ENCODE assay signal across 8 cellular contexts in the genomic region with DNA sequence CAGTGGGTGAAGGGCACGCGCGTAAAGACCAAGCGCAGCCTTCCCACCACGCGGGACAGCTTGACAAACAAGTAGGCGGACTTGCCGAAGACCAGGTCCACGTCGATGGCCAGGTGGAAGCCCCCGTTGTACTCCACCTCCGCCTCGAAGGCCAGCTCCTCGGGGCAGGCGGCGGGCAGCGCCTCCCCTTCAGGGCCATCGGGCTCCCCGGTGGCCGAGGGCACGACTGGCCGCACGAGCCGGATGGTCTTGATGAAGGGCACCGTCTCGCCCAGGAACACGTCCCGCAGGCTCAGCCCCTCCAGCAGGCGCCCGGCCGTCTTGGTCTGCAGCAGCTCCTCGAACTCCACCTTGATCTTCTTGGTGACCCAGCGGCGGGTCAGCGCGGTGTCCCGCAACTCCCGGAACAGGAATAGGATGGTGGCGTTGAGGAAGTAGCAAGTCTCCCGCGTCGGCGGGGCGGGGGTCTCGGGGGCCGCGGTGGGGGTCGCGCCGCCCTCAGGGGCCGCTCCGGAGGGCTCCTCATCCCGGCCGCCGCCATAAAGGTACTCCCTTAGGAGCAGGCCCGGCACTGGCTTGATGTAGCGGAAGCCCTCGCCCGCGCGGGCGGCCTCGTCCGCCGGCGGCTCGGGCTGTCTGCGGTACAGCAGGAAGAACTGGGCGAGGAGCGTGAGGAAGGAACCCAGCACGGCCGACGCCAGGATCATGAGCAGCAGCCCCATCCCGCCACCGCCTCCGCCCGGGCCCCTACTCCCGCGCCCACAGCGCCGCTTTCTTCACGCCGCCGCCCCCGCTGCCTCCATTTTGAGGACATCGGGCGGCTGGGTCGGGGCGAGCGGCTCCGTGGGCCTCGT. TPM values are rescaled to one million over a fixed set of nuclear protein-coding genes. Genes with fewer than 3 reads are reported as not detected.
DNase-seq lines count a peak whose midpoint lies in the region; ATAC-seq, FAIRE-seq and TF ChIP-seq lines count a peak whose summit lies in the region.

No MANE protein-coding gene starts in this region.

- ATAC-seq in GM21367 (IDR thresholded peaks at IDR 0.05; ENCODE audit: unreplicated experiment), result peak; percentile 37
- peak; percentile 18 for ATAC-seq in HG03558 (IDR thresholded peaks at IDR 0.05; ENCODE audit: extremely low read depth, unreplicated experiment)
- peak; percentile 47 for ATAC-seq in HepG2

- BruUV-seq in HepG2 (replicated peaks; lab: Mats Ljungman, UMichigan), result no TSS peak

- H2AFZ ChIP-seq in HepG2 (ENCODE audit: low read length), result no peak overlapping the region

- TF ChIP-seq CTCF in WERI-Rb-1 (IDR thresholded peaks at IDR 0.05; ENCODE audit: low read depth, low read length) (no peak), dorsolateral prefrontal cortex (IDR thresholded peaks at IDR 0.05 in 54 of 56, conservative IDR thresholded peaks at IDR 0.05 in 2 of 56; ENCODE audit: low read depth in 1 of 56, partially characterized antibody in 56 of 56) (no peak), HepG2 (CRISPR knock-in tag; IDR thresholded peaks at IDR 0.05) (peak; percentile 3; the same call in 1 of the 2 replicates)

- DNase-seq in ELR (ENCODE audit: low read depth) (peak; percentile 67), WERI-Rb-1 (peak; percentile 30), dorsolateral prefrontal cortex (peak in 9 of 10 donors; percentile 7 to 57 (median 35)), HepG2 (ENCODE audit: low spot score) (no peak), NCI-H187 treated with DMSO at 0.1 percent for 48 hours (lab: John Stamatoyannopoulos, UW) (no peak)
- peak; percentile 20 to 21 for DNase-seq in stimulated activated CD4-positive, alpha-beta T cell treated with anti-CD3 and anti-CD28 coated beads, Interleukin-4, amount 100 ng/mL, for 4 hours

- intact Hi-C loops in dorsolateral prefrontal cortex (cut with DNase I), result loop anchor here (5.0 kb wide), 1 partner anchor 673 kb away; the partner anchor contains the start of gene RAB11FIP2 (in 2 of the 2)
- intact Hi-C loops in HepG2 (cut with micrococcal nuclease; ENCODE audit: unreplicated experiment), result loop anchor here (5.0 kb wide), 1 partner anchor 33 kb away; no protein-coding TSS in a partner anchor

- H3K36me3 ChIP-seq in WERI-Rb-1, result peaks cover 4% of the 10 kb centered on the region
- no peaks in the 10 kb centered on the region for H3K36me3 ChIP-seq in HepG2 (replicated peaks in 1 of 2; ENCODE audit: control insufficient read depth in 1 of 2, insufficient read depth in 2 of 2, low read length in 2 of 2)

- H3K79me2 ChIP-seq in HepG2 (ENCODE audit: insufficient read depth, low read length), result peaks cover 54% of the 10 kb centered on the region

- WGBS in HepG2 (ENCODE audit: low lambda C conversion rate), result 3% methylated on average over 8 of the region's 92 CpGs

- H3K4me1 ChIP-seq in HepG2 (ENCODE audit: insufficient read depth, low read length), result peaks cover 39% of the 10 kb centered on the region

- POLR2A ChIA-PET in HepG2 (lab: Yijun Ruan, JAX), result interaction anchor here (1.1 to 1.5 kb wide), 2 partner anchors 15 to 29 kb away, joined by 3 to 5 read pairs; no protein-coding TSS in a partner anchor

- H3K4me3 ChIP-seq in WERI-Rb-1 (ENCODE audit: low read depth, low read length), result peak overlapping the region; percentile 89
- H3K4me3 ChIP-seq in dorsolateral prefrontal cortex, result peak overlapping the region; percentile 54 to 99 (median 91)
- H3K4me3 ChIP-seq in HepG2 (replicated peaks in 1 of 3; ENCODE audit: insufficient read depth in 1 of 3, low read depth in 2 of 3, low read length in 3 of 3), result peak overlapping the region; percentile 65 to 94 (median 90)

- TF ChIP-seq EP300 in HepG2 (IDR thresholded peaks at IDR 0.05; ENCODE audit: low read depth in 2 of 2, low read length in 2 of 2) (no peak), HepG2 (CRISPR knock-in tag; IDR thresholded peaks at IDR 0.05; ENCODE audit: borderline replicate concordance) (no peak)

- no peak for TF ChIP-seq RAD21 in HepG2 (CRISPR knock-in tag; IDR thresholded peaks at IDR 0.05)

- CTCF ChIA-PET in HepG2 (lab: Yijun Ruan, JAX; ENCODE audit: low intra/inter-chr PET ratio, low total read pairs), result no interaction called here

- H3K9ac ChIP-seq in HepG2 (ENCODE audit: insufficient read depth, low read depth, low read length), result peak overlapping the region; percentile 88

- no peak for FAIRE-seq in HepG2 (lab: Jason Lieb, UNC)

- no peaks in the 10 kb centered on the region for H3K9me3 ChIP-seq in WERI-Rb-1 (ENCODE audit: severe bottlenecking)
- no peaks in the 10 kb centered on the region for H3K9me3 ChIP-seq in HepG2 (ENCODE audit: low read length)

- peak overlapping the region; percentile 91 for H3K27ac ChIP-seq in WERI-Rb-1
- H3K27ac ChIP-seq in dorsolateral prefrontal cortex, result peak overlapping the region in 56 of 59 donors; percentile 43 to 97 (median 87)
- H3K27ac ChIP-seq in HepG2 (ENCODE audit: extremely low read length, insufficient read depth, low read length), result peak overlapping the region; percentile 74

- H3K27me3 ChIP-seq in WERI-Rb-1 (ENCODE audit: insufficient read depth, low read depth, severe bottlenecking), result no peaks in the 10 kb centered on the region
- peaks cover 0 to 3% (median 0%) of the 10 kb centered on the region in 45 donors for H3K27me3 ChIP-seq in dorsolateral prefrontal cortex
- no peaks in the 10 kb centered on the region; a peak in 1 of 5 replicates for H3K27me3 ChIP-seq in HepG2 (ENCODE audit: control insufficient read depth in 1 of 2, insufficient read depth in 2 of 2, low read length in 2 of 2)

- H3K4me2 ChIP-seq in HepG2 (ENCODE audit: low read depth, low read length), result peak overlapping the region; percentile 49

- H4K20me1 ChIP-seq in HepG2 (ENCODE audit: insufficient read depth, low read length), result peaks cover 38% of the 10 kb centered on the region

- TF ChIP-seq POLR2A in HepG2 (IDR thresholded peaks at IDR 0.05; ENCODE audit: insufficient read depth in 1 of 2, low read depth in 2 of 2, low read length in 2 of 2), result no peak

- in situ Hi-C loops in HepG2 (cut with HindIII; ENCODE audit: extremely low pct_ligation_motif_present, low pct_unique_long_range_greater_than_20kb), result no loop called here

TF ChIP-seq in HepG2, 621 proteins besides CTCF, POLR2A, EP300 and RAD21 (continues in another document):
- TF ChIP-seq HNRNPLL (IDR thresholded peaks at IDR 0.05; ENCODE audit: low read depth, low read length, poor library complexity, severe bottlenecking) (peak; percentile 49), YEATS2 (CRISPR knock-in tag; IDR thresholded peaks at IDR 0.05; ENCODE audit: borderline replicate concordance) (no peak), ZNF543 (CRISPR knock-in tag; IDR thresholded peaks at IDR 0.05) (peak; percentile 54; the same call in 1 of the 2 replicates), ZNF724P (CRISPR knock-in tag; IDR thresholded peaks at IDR 0.05; ENCODE audit: borderline replicate concordance) (0 out of 2 replicates have a peak, but pooled peaks have one; percentile 1), TAF1 (CRISPR knock-in tag; IDR thresholded peaks at IDR 0.05) (peak; percentile 3; the same call in 1 of the 2 replicates)
- TF ChIP-seq, protein P1, sequence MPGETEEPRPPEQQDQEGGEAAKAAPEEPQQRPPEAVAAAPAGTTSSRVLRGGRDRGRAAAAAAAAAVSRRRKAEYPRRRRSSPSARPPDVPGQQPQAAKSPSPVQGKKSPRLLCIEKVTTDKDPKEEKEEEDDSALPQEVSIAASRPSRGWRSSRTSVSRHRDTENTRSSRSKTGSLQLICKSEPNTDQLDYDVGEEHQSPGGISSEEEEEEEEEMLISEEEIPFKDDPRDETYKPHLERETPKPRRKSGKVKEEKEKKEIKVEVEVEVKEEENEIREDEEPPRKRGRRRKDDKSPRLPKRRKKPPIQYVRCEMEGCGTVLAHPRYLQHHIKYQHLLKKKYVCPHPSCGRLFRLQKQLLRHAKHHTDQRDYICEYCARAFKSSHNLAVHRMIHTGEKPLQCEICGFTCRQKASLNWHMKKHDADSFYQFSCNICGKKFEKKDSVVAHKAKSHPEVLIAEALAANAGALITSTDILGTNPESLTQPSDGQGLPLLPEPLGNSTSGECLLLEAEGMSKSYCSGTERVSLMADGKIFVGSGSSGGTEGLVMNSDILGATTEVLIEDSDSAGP (CRISPR knock-in tag; IDR thresholded peaks at IDR 0.05; ENCODE audit: borderline replicate concordance), result peak; percentile 60; the same call in 1 of the 2 replicates
- TF ChIP-seq, protein P2, sequence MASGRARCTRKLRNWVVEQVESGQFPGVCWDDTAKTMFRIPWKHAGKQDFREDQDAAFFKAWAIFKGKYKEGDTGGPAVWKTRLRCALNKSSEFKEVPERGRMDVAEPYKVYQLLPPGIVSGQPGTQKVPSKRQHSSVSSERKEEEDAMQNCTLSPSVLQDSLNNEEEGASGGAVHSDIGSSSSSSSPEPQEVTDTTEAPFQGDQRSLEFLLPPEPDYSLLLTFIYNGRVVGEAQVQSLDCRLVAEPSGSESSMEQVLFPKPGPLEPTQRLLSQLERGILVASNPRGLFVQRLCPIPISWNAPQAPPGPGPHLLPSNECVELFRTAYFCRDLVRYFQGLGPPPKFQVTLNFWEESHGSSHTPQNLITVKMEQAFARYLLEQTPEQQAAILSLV (CRISPR knock-in tag; IDR thresholded peaks at IDR 0.05; ENCODE audit: borderline replicate concordance), result peak; percentile 72; the same call in 1 of the 2 replicates

RNA-seq across cellular contexts. Expression of gene PDZD8, which starts 0.5 kb away (rescaled TPM):
- total RNA-seq in dorsolateral prefrontal cortex, result 10 to 100 TPM; 38.7 to 70.2 (median 47.8) TPM
- total RNA-seq in HepG2 (2016; rRNA removed; fragmentation: Illumina TruSeq; extraction: Trizol), result 32.0 and 34.2 TPM in 2 replicates
- 1.8 and 3.3 TPM in 2 replicates for total RNA-seq in HepG2 (2016; cell fraction: cytosol; rRNA removed; fragmentation: Illumina TruSeq; extraction: Trizol; ENCODE audit: low read depth)
- 30.1 and 30.9 TPM in 2 replicates for total RNA-seq in HepG2 (2016; cell fraction: insoluble cytoplasmic fraction; rRNA removed; fragmentation: Illumina TruSeq; extraction: Trizol)
- 22.1 and 23.4 TPM in 2 replicates for total RNA-seq in HepG2 (2016; cell fraction: membrane; rRNA removed; fragmentation: Illumina TruSeq; extraction: Trizol)
- 34.9 and 35.6 TPM in 2 replicates for total RNA-seq in HepG2 (2016; cell fraction: nucleus; rRNA removed; fragmentation: Illumina TruSeq; extraction: Trizol)
- 8.2 and 11.2 TPM in 2 replicates for polyA plus RNA-seq in HepG2 (2011; rRNA removed)
- 5.4 and 9.0 TPM in 2 replicates for polyA plus RNA-seq in HepG2 (2011; cell fraction: cytosol; rRNA removed)
- polyA plus RNA-seq in HepG2 (2011; cell fraction: nucleus; rRNA removed), result 4.6 and 5.6 TPM in 2 replicates
- 13.9 and 14.8 TPM in 2 replicates for polyA plus RNA-seq in HepG2 (2012)
- 1.5 and 2.0 TPM in 2 replicates for polyA plus RNA-seq in HepG2 (2016; cell fraction: cytosol; fragmentation: Illumina TruSeq; extraction: Trizol; ENCODE audit: low read depth)
- polyA plus RNA-seq in HepG2 (2016; cell fraction: insoluble cytoplasmic fraction; fragmentation: Illumina TruSeq; extraction: Trizol; ENCODE audit: low read depth), result 20.4 and 20.5 TPM in 2 replicates
- 9.6 and 10.4 TPM in 2 replicates for polyA plus RNA-seq in HepG2 (2016; cell fraction: membrane; fragmentation: Illumina TruSeq; extraction: Trizol; ENCODE audit: low read depth)
- 17.1 and 18.4 TPM in 2 replicates for polyA plus RNA-seq in HepG2 (2016; cell fraction: nucleus; fragmentation: Illumina TruSeq; extraction: Trizol; ENCODE audit: insufficient read depth, low read depth)
- 21.5 and 39.5 TPM in 2 replicates for polyA minus RNA-seq in HepG2 (2011; rRNA and poly(A)+ RNA removed; ENCODE audit: low replicate concordance)
- polyA minus RNA-seq in HepG2 (2011; cell fraction: cytosol; rRNA and poly(A)+ RNA removed), result 38.4 and 49.5 TPM in 2 replicates
- 38.2 and 59.4 TPM in 2 replicates for polyA minus RNA-seq in HepG2 (2011; cell fraction: nucleus; rRNA and poly(A)+ RNA removed)

Comparison
In these comparisons a context has a peak if more than half of its experiments do, and no peak if none do; other contexts are left out.
1. DNase-seq: peak in ELR (single experiment), WERI-Rb-1 (single experiment), dorsolateral prefrontal cortex (9 of 10) and stimulated activated CD4-positive, alpha-beta T cell treated with anti-CD3 and anti-CD28 coated beads, Interleukin-4, amount 100 ng/mL, for 4 hours (2 of 2); none in HepG2 (single experiment) and NCI-H187 treated with DMSO at 0.1 percent for 48 hours (single experiment).
2. Peak in every context shown above with its lines, with median percentiles within 50 percentile points of each other: ATAC-seq, H3K27ac ChIP-seq and H3K4me3 ChIP-seq.